ENCODE assay signal across 1 cellular context in genomic region chr4:48728779-48729496, GRCh38.
TF ChIP-seq lines count a peak whose summit lies in the region.
"Not testable (repeated sequence)": the region's sequence is repeated elsewhere in the genome, so short reads cannot be mapped to it uniquely, and the experiment has no call there.

No MANE protein-coding gene starts in this region.

TF ChIP-seq in K562, 482 proteins besides CTCF, POLR2A, EP300 and RAD21:
- TF ChIP-seq CBFA2T3 (IDR thresholded peaks at IDR 0.05): peak; percentile 93
- TF ChIP-seq MTA2 (IDR thresholded peaks at IDR 0.05; ENCODE audit: low read depth): peak; percentile 52; the same call in 1 of the 2 replicates
- peak; percentile 78 for TF ChIP-seq CTBP1 (IDR thresholded peaks at IDR 0.05; ENCODE audit: borderline replicate concordance)
- peak; percentile 45 to 74; a peak in 2 of 4 replicates for TF ChIP-seq SIN3A (IDR thresholded peaks at IDR 0.05; ENCODE audit: borderline replicate concordance in 2 of 2, control insufficient read depth in 1 of 2, low read depth in 2 of 2, low read length in 2 of 2)
- TF ChIP-seq STAT5A (IDR thresholded peaks at IDR 0.05; ENCODE audit: borderline replicate concordance, low read length): peak; percentile 51; the same call in 1 of the 2 replicates
- 0 out of 2 replicates have a peak, but pooled peaks have one; percentile 18 for TF ChIP-seq MBD2 (IDR thresholded peaks at IDR 0.05; ENCODE audit: borderline replicate concordance, low read depth)
- peak; percentile 64; the same call in 1 of the 2 replicates for TF ChIP-seq NFIC (IDR thresholded peaks at IDR 0.05)
- peak in 1 of 2 experiments; percentile 18; a peak in 1 of 4 replicates for TF ChIP-seq NRF1 (conservative IDR thresholded peaks at IDR 0.05 in 1 of 2, IDR thresholded peaks at IDR 0.05 in 1 of 2)
- TF ChIP-seq MNT (conservative IDR thresholded peaks at IDR 0.05): peak; percentile 35 to 73; a peak in 2 of 4 replicates
- peak; percentile 65 for TF ChIP-seq HDAC3 (IDR thresholded peaks at IDR 0.05; ENCODE audit: borderline replicate concordance, partially characterized antibody)
- peak in 1 of 2 experiments; percentile 60; a peak in 3 of 4 replicates for TF ChIP-seq FOXK2 (conservative IDR thresholded peaks at IDR 0.05 in 1 of 2, IDR thresholded peaks at IDR 0.05 in 1 of 2; ENCODE audit: low read depth in 2 of 2)
- peak; percentile 93 for TF ChIP-seq TCF3 (CRISPR knock-in tag; IDR thresholded peaks at IDR 0.05)
- peak; percentile 72 for TF ChIP-seq EGR1 (conservative IDR thresholded peaks at IDR 0.05)
- peak; percentile 83 for TF ChIP-seq ARID1B (IDR thresholded peaks at IDR 0.05)
- TF ChIP-seq MEIS2 (IDR thresholded peaks at IDR 0.05; ENCODE audit: partially characterized antibody): peak; percentile 78
- 0 out of 2 replicates have a peak, but pooled peaks have one; percentile 11 for TF ChIP-seq CREM (IDR thresholded peaks at IDR 0.05; ENCODE audit: low read depth)
- TF ChIP-seq CREB1 (IDR thresholded peaks at IDR 0.05): peak; percentile 23; the same call in 1 of the 2 replicates
- TF ChIP-seq CREB1 (CRISPR knock-in tag; IDR thresholded peaks at IDR 0.05); TEAD4 (CRISPR knock-in tag; IDR thresholded peaks at IDR 0.05; ENCODE audit: borderline replicate concordance); MYNN (CRISPR knock-in tag; IDR thresholded peaks at IDR 0.05); FOXM1 (CRISPR knock-in tag; IDR thresholded peaks at IDR 0.05; ENCODE audit: low read depth): not testable (repeated sequence)
- TF ChIP-seq TEAD4 (IDR thresholded peaks at IDR 0.05; ENCODE audit: low read length): peak; percentile 74; the same call in 1 of the 2 replicates
- TF ChIP-seq FOXA3 (CRISPR knock-in tag; conservative IDR thresholded peaks at IDR 0.05 in 1 of 2, IDR thresholded peaks at IDR 0.05 in 1 of 2): peak; percentile 48 to 85
- peak; percentile 69; the same call in 1 of the 2 replicates for TF ChIP-seq CREB3L1 (IDR thresholded peaks at IDR 0.05; ENCODE audit: borderline replicate concordance, low read depth)
- TF ChIP-seq CBFA2T2 (conservative IDR thresholded peaks at IDR 0.05): peak; percentile 89
- TF ChIP-seq ETS1 (conservative IDR thresholded peaks at IDR 0.05; ENCODE audit: control insufficient read depth, low read depth, low read length): 0 out of 2 replicates have a peak, but pooled peaks have one; percentile 37
- peak; percentile 76; the same call in 1 of the 2 replicates for TF ChIP-seq TAL1 (IDR thresholded peaks at IDR 0.05)
- peak; percentile 96 for TF ChIP-seq TFAP4 (CRISPR knock-in tag; IDR thresholded peaks at IDR 0.05; ENCODE audit: borderline replicate concordance)
- peak; percentile 67 for TF ChIP-seq ZBTB7A (IDR thresholded peaks at IDR 0.05; ENCODE audit: borderline replicate concordance, control insufficient read depth, low read depth, low read length)
- peak; percentile 54 to 60; a peak in 3 of 4 replicates for TF ChIP-seq TRIM24 (IDR thresholded peaks at IDR 0.05)
- TF ChIP-seq POLR2AphosphoS5 (IDR thresholded peaks at IDR 0.05; ENCODE audit: control insufficient read depth, insufficient read depth, low read depth, low read length): peak; percentile 64
- TF ChIP-seq PKNOX1 (IDR thresholded peaks at IDR 0.05): peak; percentile 71
- peak; percentile 40; the same call in 1 of the 2 replicates for TF ChIP-seq ZNF395 (CRISPR knock-in tag; IDR thresholded peaks at IDR 0.05)
- peak in 1 of 2 experiments; percentile 53; a peak in 3 of 4 replicates for TF ChIP-seq KDM1A (IDR thresholded peaks at IDR 0.05)
- TF ChIP-seq CHAMP1 (IDR thresholded peaks at IDR 0.05): 0 out of 2 replicates have a peak, but pooled peaks have one; percentile 25
- TF ChIP-seq TAF9B (IDR thresholded peaks at IDR 0.05; ENCODE audit: partially characterized antibody): peak; percentile 56
- peak in 1 of 2 experiments; percentile 51; a peak in 1 of 4 replicates for TF ChIP-seq HDAC1 (IDR thresholded peaks at IDR 0.05)
- peak; percentile 83 for TF ChIP-seq GATA2 (CRISPR knock-in tag; IDR thresholded peaks at IDR 0.05)
- 0 out of 2 replicates have a peak, but pooled peaks have one; percentile 21 for TF ChIP-seq SOX6 (IDR thresholded peaks at IDR 0.05)
- TF ChIP-seq MYNN (IDR thresholded peaks at IDR 0.05): 0 out of 2 replicates have a peak, but pooled peaks have one; percentile 31
- TF ChIP-seq SMAD4 (CRISPR knock-in tag; conservative IDR thresholded peaks at IDR 0.05): peak; percentile 93
- TF ChIP-seq FOXM1 (IDR thresholded peaks at IDR 0.05; ENCODE audit: low read depth): peak; percentile 29; the same call in 1 of the 2 replicates
- TF ChIP-seq NCOR1 (IDR thresholded peaks at IDR 0.05): peak; percentile 92
